ENCODE assay signal across 2 cellular contexts in genomic region chr7:45230083-45230482, GRCh38.
TF ChIP-seq lines count a peak whose summit lies in the region.

No MANE protein-coding gene starts in this region.

TF ChIP-seq in liver, 16 proteins besides CTCF, POLR2A, EP300 and RAD21:
- peak; percentile 53 for TF ChIP-seq REST (IDR thresholded peaks at IDR 0.05)
- no peak for TF ChIP-seq HNF4G (IDR thresholded peaks at IDR 0.05)
- no peak for TF ChIP-seq ZBTB33 (IDR thresholded peaks at IDR 0.05)
- no peak for TF ChIP-seq TAF1 (conservative IDR thresholded peaks at IDR 0.05)
- peak; percentile 17 for TF ChIP-seq NR2F2 (IDR thresholded peaks at IDR 0.05)
TF ChIP-seq in liver: peak in this region for 2.

TF ChIP-seq in HepG2, 621 proteins besides CTCF, POLR2A, EP300 and RAD21 (continued from another document):
- TF ChIP-seq ZBTB40 (IDR thresholded peaks at IDR 0.05): no peak
- no peak for TF ChIP-seq ZBTB40 (CRISPR knock-in tag; IDR thresholded peaks at IDR 0.05)
- no peak for TF ChIP-seq ZNF615 (CRISPR knock-in tag; IDR thresholded peaks at IDR 0.05; ENCODE audit: borderline replicate concordance)
- TF ChIP-seq ESRRA (CRISPR knock-in tag; IDR thresholded peaks at IDR 0.05; ENCODE audit: low read depth): no peak
- TF ChIP-seq GATA4 (IDR thresholded peaks at IDR 0.05; ENCODE audit: borderline replicate concordance, low read depth): no peak
- TF ChIP-seq AKAP8 (CRISPR knock-in tag; IDR thresholded peaks at IDR 0.05): no peak
- no peak for TF ChIP-seq ZSCAN30 (CRISPR knock-in tag; IDR thresholded peaks at IDR 0.05)
- TF ChIP-seq RFXAP (CRISPR knock-in tag; IDR thresholded peaks at IDR 0.05; ENCODE audit: borderline replicate concordance): no peak
- no peak for TF ChIP-seq GTF2F1 (IDR thresholded peaks at IDR 0.05; ENCODE audit: low read length)
- TF ChIP-seq IRF2 (CRISPR knock-in tag; IDR thresholded peaks at IDR 0.05): no peak
- no peak for TF ChIP-seq ZNF83 (CRISPR knock-in tag; IDR thresholded peaks at IDR 0.05; ENCODE audit: borderline replicate concordance)
- no peak for TF ChIP-seq ZNF121 (CRISPR knock-in tag; IDR thresholded peaks at IDR 0.05)
- TF ChIP-seq ZNF784 (CRISPR knock-in tag; IDR thresholded peaks at IDR 0.05; ENCODE audit: borderline replicate concordance): no peak
- no peak for TF ChIP-seq HOXA9 (CRISPR knock-in tag; IDR thresholded peaks at IDR 0.05; ENCODE audit: borderline replicate concordance)
- no peak for TF ChIP-seq ZNF883 (CRISPR knock-in tag; IDR thresholded peaks at IDR 0.05; ENCODE audit: not compliant biosample characterization)
- no peak for TF ChIP-seq ZNF256 (CRISPR knock-in tag; conservative IDR thresholded peaks at IDR 0.05)
- TF ChIP-seq GRHL1 (CRISPR knock-in tag; conservative IDR thresholded peaks at IDR 0.05): no peak
